Comparison of ENCODE assay signal across 20 cellular contexts in the genomic region with DNA sequence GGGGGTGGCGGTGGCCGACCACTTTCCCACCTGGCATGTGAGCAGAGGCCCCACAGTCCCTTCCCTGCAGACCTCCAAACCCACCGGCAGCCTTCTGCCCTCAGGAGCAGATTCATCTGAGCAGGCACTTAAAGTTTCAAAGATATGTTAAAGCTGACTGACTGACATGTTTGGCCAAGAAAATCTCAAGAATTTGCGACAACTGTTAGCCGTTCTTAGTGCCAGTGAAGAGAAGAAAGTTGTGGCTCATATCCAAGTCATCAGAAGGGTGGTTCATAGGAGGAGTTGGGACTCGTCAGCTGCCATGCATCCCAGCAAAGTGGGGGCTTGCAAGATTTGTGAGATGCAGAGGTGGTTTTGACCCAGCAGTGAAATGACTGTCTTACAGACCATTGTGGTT. TPM values are rescaled to one million over a fixed set of nuclear protein-coding genes. Genes with fewer than 3 reads are reported as not detected.
DNase-seq lines count a peak whose midpoint lies in the region; ATAC-seq, FAIRE-seq and TF ChIP-seq lines count a peak whose summit lies in the region.
"Had no signal": no experiment of that assay in that cellular context is flagged by ENCODE, and none has a peak within 500 bp of the region (broad histone marks: within the 10 kb centered on the region; RNA-seq: fewer than 3 reads in every experiment).

No MANE protein-coding gene starts in this region.

- H3K27me3 Mint-ChIP-seq in GM23338 (ENCODE audit: insufficient read depth, low read depth, poor library complexity), result peaks cover 4% of the 10 kb centered on the region
- H3K27me3 Mint-ChIP-seq: activated CD8-positive, alpha-beta T cell treated with anti-CD3 and anti-CD28 coated beads for 36 hours; activated naive CD4-positive, alpha-beta T cell treated with anti-CD3 and anti-CD28 coated beads, Interleukin-2, amount 10 ng/mL, durations not matched to agents 7 days and 5 days had no signal

- H3K4me3 Mint-ChIP-seq in GM23338, result no peak overlapping the region
- H3K4me3 Mint-ChIP-seq: activated CD8-positive, alpha-beta T cell treated with anti-CD3 and anti-CD28 coated beads for 36 hours; activated naive CD4-positive, alpha-beta T cell treated with anti-CD3 and anti-CD28 coated beads, Interleukin-2, amount 10 ng/mL, durations not matched to agents 7 days and 5 days; activated T-cell treated with anti-CD3 and anti-CD28 coated beads, Interleukin-2, amount 50 U/mL, for 72 hours had no signal

- intact Hi-C loops in IMR-90 (cut with micrococcal nuclease), result no loop called here

- H3K4me3 ChIP-seq in ACC112 (ENCODE audit: low read depth, low read length), result no peak overlapping the region
- no peak overlapping the region for H3K4me3 ChIP-seq in IMR-90 (ENCODE audit: insufficient read depth, low read depth, low read length)
- no peak overlapping the region for H3K4me3 ChIP-seq in bronchial epithelial cell (ENCODE audit: low read depth, low read length)
- no peak overlapping the region for H3K4me3 ChIP-seq in mesenchymal stem cell (ENCODE audit: insufficient read depth in 1 of 2, low read depth in 1 of 2, low read length in 2 of 2)
- H3K4me3 ChIP-seq in GM23338, result no peak overlapping the region
- H3K4me3 ChIP-seq: upper lobe of right lung had no signal

- H4K91ac ChIP-seq in IMR-90 (ENCODE audit: insufficient read depth, low read depth, low read length), result no peak overlapping the region
- no peak overlapping the region for H4K91ac ChIP-seq in mesenchymal stem cell (ENCODE audit: low read length)

- H3K9me1 ChIP-seq in IMR-90 (ENCODE audit: insufficient read depth, low read length), result peaks cover 13% of the 10 kb centered on the region

- H3K9me3 ChIP-seq in IMR-90 (ENCODE audit: control insufficient read depth, insufficient read depth, low read length) (no peaks in the 10 kb centered on the region), mesenchymal stem cell (ENCODE audit: control insufficient read depth, low read length) (no peaks in the 10 kb centered on the region)
- H3K9me3 ChIP-seq: upper lobe of right lung had no signal

- H3K9ac ChIP-seq in IMR-90 (ENCODE audit: low read depth, low read length), result no peak overlapping the region
- H3K9ac ChIP-seq in mesenchymal stem cell (ENCODE audit: low read length), result no peak overlapping the region
- H3K9ac ChIP-seq: KMS-11, parathyroid adenoma had no signal

- no peak for TF ChIP-seq POLR2A in IMR-90 (IDR thresholded peaks at IDR 0.05; ENCODE audit: low read depth, low read length)

- peak overlapping the region in 1 of 2 experiments; percentile 24; a peak in 1 of 4 replicates for H4K8ac ChIP-seq in IMR-90 (ENCODE audit: low read depth in 2 of 2, low read length in 2 of 2)
- no peak overlapping the region for H4K8ac ChIP-seq in mesenchymal stem cell (ENCODE audit: low read length)

- 100% methylated on average over 1 of the region's 6 CpGs; no CpG with 5 or more reads in 1 of the 2 experiments for WGBS in IMR-90 (ENCODE audit: extremely low coverage in 2 of 2, insufficient read length in 1 of 2), 2 experiments
- 94% methylated on average over 6 of the region's 6 CpGs for WGBS in mesenchymal stem cell

- H3K4me2 ChIP-seq in IMR-90 (ENCODE audit: low read depth, low read length), result no peak overlapping the region
- no peak overlapping the region for H3K4me2 ChIP-seq in mesenchymal stem cell (ENCODE audit: low read length, poor library complexity, severe bottlenecking)
- no peak overlapping the region for H3K4me2 ChIP-seq in GM23338
- H3K4me2 ChIP-seq: KMS-11 had no signal

- no peak for TF ChIP-seq RAD21 in IMR-90 (IDR thresholded peaks at IDR 0.05; ENCODE audit: low read length)

- peaks cover 9% of the 10 kb centered on the region; the same call in 2 of the 3 replicates for H3K4me1 Mint-ChIP-seq in GM23338

- H2BK15ac ChIP-seq in IMR-90 (ENCODE audit: low read depth, low read length) (0 out of 3 replicates have a peak overlapping the region, but pooled peaks have one; percentile 14), mesenchymal stem cell (ENCODE audit: low read depth, poor library complexity, severe bottlenecking) (no peak overlapping the region)

- no peak for ATAC-seq in IMR-90 (ENCODE audit: low read depth)
- no peak for ATAC-seq in GM23338
- no peak for ATAC-seq in GM18511 (IDR thresholded peaks at IDR 0.05; ENCODE audit: unreplicated experiment)
- ATAC-seq: activated CD8-positive, alpha-beta T cell treated with anti-CD3 and anti-CD28 coated beads for 36 hours; activated T-cell treated with anti-CD3 and anti-CD28 coated beads, Interleukin-2, amount 50 U/mL, for 72 hours; sciatic nerve; upper lobe of right lung had no signal

- in situ Hi-C loops in IMR-90 (cut with MboI; ENCODE audit: low sequenced_read_pairs), result loop anchor here (25.0 kb wide), 1 partner anchor 609 kb away; no protein-coding TSS in a partner anchor

- no peak for FAIRE-seq in bronchial epithelial cell (lab: Jason Lieb, UNC)

- TF ChIP-seq CTCF in IMR-90 (conservative IDR thresholded peaks at IDR 0.05; ENCODE audit: low read depth, low read length), result no peak
- TF ChIP-seq CTCF in bronchial epithelial cell (IDR thresholded peaks at IDR 0.05; ENCODE audit: insufficient read depth, low read length, severe bottlenecking), result no peak
- no peak for TF ChIP-seq CTCF in GM23338 (conservative IDR thresholded peaks at IDR 0.05; ENCODE audit: low read depth in 2 of 2)

- H4K20me1 ChIP-seq in IMR-90 (ENCODE audit: insufficient read depth, low read length), result peaks cover 2% of the 10 kb centered on the region; the same call in 1 of the 2 replicates
- no peaks in the 10 kb centered on the region for H4K20me1 ChIP-seq in GM23338 (replicated peaks; ENCODE audit: insufficient read depth)

- peaks cover 28% of the 10 kb centered on the region for H3K4me1 ChIP-seq in ACC112 (ENCODE audit: control insufficient read depth, insufficient read depth, low read length, unreplicated experiment)
- H3K4me1 ChIP-seq in IMR-90 (ENCODE audit: control insufficient read depth, insufficient read depth, low read length), result peaks cover 14% of the 10 kb centered on the region
- peaks cover 23% of the 10 kb centered on the region for H3K4me1 ChIP-seq in mesenchymal stem cell (ENCODE audit: control insufficient read depth, insufficient read depth, low read depth, low read length)
- no peaks in the 10 kb centered on the region; the same call in 1 of the 2 replicates for H3K4me1 ChIP-seq in GM23338 (ENCODE audit: insufficient read depth)
- H3K4me1 ChIP-seq: parathyroid adenoma had no signal

- H3K79me1 ChIP-seq in IMR-90 (ENCODE audit: low read depth in 1 of 2, low read length in 2 of 2) (peaks cover 43 to 82% of the 10 kb centered on the region in 2 experiments), mesenchymal stem cell (replicated peaks; ENCODE audit: low read length, poor library complexity, severe bottlenecking) (peaks cover 37% of the 10 kb centered on the region)

- no peaks in the 10 kb centered on the region for H3K9me2 ChIP-seq in GM23338 (ENCODE audit: insufficient read depth)

- H4K5ac ChIP-seq in IMR-90 (ENCODE audit: low read depth, low read length), result no peak overlapping the region

- no peaks in the 10 kb centered on the region; the same call in 2 of the 3 replicates for H3K36me3 Mint-ChIP-seq in GM23338 (ENCODE audit: low read depth)

- H3F3A ChIP-seq in GM23338 (replicated peaks; ENCODE audit: low read depth), result no peaks in the 10 kb centered on the region

- H2BK20ac ChIP-seq in IMR-90 (ENCODE audit: low read depth, low read length), result no peak overlapping the region

- H3K23ac ChIP-seq in IMR-90 (ENCODE audit: low read depth, low read length) (no peak overlapping the region), mesenchymal stem cell (ENCODE audit: low read length in 2 of 2) (no peak overlapping the region)

- H3K4ac ChIP-seq in IMR-90 (ENCODE audit: low read depth, low read length) (0 out of 2 replicates have a peak overlapping the region, but pooled peaks have one; percentile 2), mesenchymal stem cell (ENCODE audit: low read depth in 1 of 2, low read length in 2 of 2) (no peak overlapping the region)

- POLR2A ChIA-PET in IMR-90 (lab: Charles Lee; ENCODE audit: unreplicated experiment), result no interaction called here

- peaks cover 91% of the 10 kb centered on the region for H3K79me2 ChIP-seq in ACC112 (ENCODE audit: control insufficient read depth, insufficient read depth, low read length, unreplicated experiment)
- H3K79me2 ChIP-seq in GM23338 (replicated peaks; ENCODE audit: insufficient read depth), result no peaks in the 10 kb centered on the region
- H3K79me2 ChIP-seq: parathyroid adenoma had no signal

- no peak overlapping the region for H3K56ac ChIP-seq in IMR-90 (ENCODE audit: extremely low read depth, insufficient read depth, low read length)

- DNase-seq in IMR-90 (no peak), bronchial epithelial cell (ENCODE audit: low read depth) (peak; percentile 70), mesenchymal stem cell (no peak), COR-L47 (lab: John Stamatoyannopoulos, UW) (no peak), GM23338 (ENCODE audit: low spot score) (no peak)
- DNase-seq: activated CD8-positive, alpha-beta T cell treated with anti-CD3 and anti-CD28 coated beads for 36 hours; activated naive CD4-positive, alpha-beta T cell treated with anti-CD3 and anti-CD28 coated beads, Interleukin-2, amount 10 ng/mL, durations not matched to agents 7 days and 5 days; activated T-cell treated with anti-CD3 and anti-CD28 coated beads, Interleukin-2, amount 50 U/mL, for 72 hours; amygdala; DMS 273 treated with DMSO at 0.1 percent for 48 hours; NCI-H1694 treated with DMSO at 0.1 percent for 48 hours; NCI-H69; T-helper 9 cell; upper lobe of right lung had no signal

- dilution Hi-C loops in IMR-90 (cut with HindIII; ENCODE audit: low sequenced_read_pairs, unreplicated experiment), result no loop called here

- peak overlapping the region; percentile 96 for H3K27ac ChIP-seq in ACC112 (ENCODE audit: low read depth, low read length)
- no peak overlapping the region for H3K27ac ChIP-seq in IMR-90 (ENCODE audit: insufficient read depth, low read length)
- H3K27ac ChIP-seq in mesenchymal stem cell (ENCODE audit: low read length, poor library complexity, severe bottlenecking), result no peak overlapping the region
- no peak overlapping the region for H3K27ac ChIP-seq in GM23338 (ENCODE audit: low read depth)
- H3K27ac ChIP-seq: KMS-11, parathyroid adenoma had no signal

- peak overlapping the region; percentile 96 for H2BK5ac ChIP-seq in IMR-90 (ENCODE audit: low read depth, low read length, poor library complexity, severe bottlenecking)
- H2BK5ac ChIP-seq in mesenchymal stem cell (ENCODE audit: low read depth, low read length, poor library complexity, severe bottlenecking), result no peak overlapping the region

- H3K14ac ChIP-seq in IMR-90 (replicated peaks; ENCODE audit: low read depth, low read length), result peak overlapping the region; percentile 23; the same call in 1 of the 2 replicates
- H3K14ac ChIP-seq in mesenchymal stem cell (ENCODE audit: low read length in 2 of 2), result no peak overlapping the region

- H3K9me3 Mint-ChIP-seq in GM23338, result no peaks in the 10 kb centered on the region
- H3K9me3 Mint-ChIP-seq: activated CD8-positive, alpha-beta T cell treated with anti-CD3 and anti-CD28 coated beads for 36 hours; activated T-cell treated with anti-CD3 and anti-CD28 coated beads, Interleukin-2, amount 50 U/mL, for 72 hours; nephron had no signal

- H2BK120ac ChIP-seq in IMR-90 (ENCODE audit: low read depth, low read length), result peak overlapping the region; percentile 7; the same call in 1 of the 2 replicates
- no peak overlapping the region for H2BK120ac ChIP-seq in mesenchymal stem cell (ENCODE audit: low read depth, low read length)

- H2BK12ac ChIP-seq in mesenchymal stem cell (ENCODE audit: low read length in 2 of 2), result peak overlapping the region in 1 of 2 experiments; percentile 18

- H3K27ac Mint-ChIP-seq in GM23338, result no peak overlapping the region
- H3K27ac Mint-ChIP-seq: activated CD8-positive, alpha-beta T cell treated with anti-CD3 and anti-CD28 coated beads for 36 hours; activated naive CD4-positive, alpha-beta T cell treated with anti-CD3 and anti-CD28 coated beads, Interleukin-2, amount 10 ng/mL, durations not matched to agents 7 days and 5 days; activated T-cell treated with anti-CD3 and anti-CD28 coated beads, Interleukin-2, amount 50 U/mL, for 72 hours; nephron had no signal

- CTCF ChIA-PET in IMR-90 (lab: Yijun Ruan, JAX), result no interaction called here

- H2AK5ac ChIP-seq in IMR-90 (ENCODE audit: low read depth, low read length) (peak overlapping the region; percentile 24; the same call in 1 of the 2 replicates), mesenchymal stem cell (ENCODE audit: low read length, severe bottlenecking) (peak overlapping the region; percentile 88)

- no peak overlapping the region for H2AK9ac ChIP-seq in IMR-90 (replicated peaks; ENCODE audit: low read depth, low read length, poor library complexity)

- no TSS peak for BruUV-seq in IMR-90 (replicated peaks; lab: Mats Ljungman, UMichigan)

- H3K27me3 ChIP-seq in ACC112 (ENCODE audit: insufficient read depth, low read length) (no peaks in the 10 kb centered on the region), IMR-90 (ENCODE audit: control insufficient read depth, insufficient read depth, low read length) (no peaks in the 10 kb centered on the region), bronchial epithelial cell (ENCODE audit: control insufficient read depth, insufficient read depth, low read length) (no peaks in the 10 kb centered on the region), mesenchymal stem cell (ENCODE audit: control insufficient read depth in 1 of 2, insufficient read depth in 1 of 2, low read length in 2 of 2) (no peaks in the 10 kb centered on the region), GM23338 (ENCODE audit: insufficient read depth) (no peaks in the 10 kb centered on the region)
- H3K27me3 ChIP-seq: upper lobe of right lung had no signal

- H2AFZ ChIP-seq in ACC112 (ENCODE audit: low read length, unreplicated experiment) (no peak overlapping the region), IMR-90 (replicated peaks; ENCODE audit: low read length, poor library complexity) (no peak overlapping the region), mesenchymal stem cell (ENCODE audit: low read depth, low read length) (no peak overlapping the region), GM23338 (no peak overlapping the region)
- H2AFZ ChIP-seq: parathyroid adenoma had no signal

- H3K36me3 ChIP-seq in ACC112 (ENCODE audit: insufficient read depth, low read length) (peaks cover 46% of the 10 kb centered on the region), IMR-90 (ENCODE audit: control insufficient read depth, insufficient read depth, low read length) (peaks cover 20% of the 10 kb centered on the region), bronchial epithelial cell (ENCODE audit: control insufficient read depth, insufficient read depth, low read length) (peaks cover 1% of the 10 kb centered on the region), mesenchymal stem cell (ENCODE audit: control insufficient read depth in 1 of 2, insufficient read depth in 2 of 2, low read depth in 1 of 2, low read length in 2 of 2) (peaks cover 18 to 53% of the 10 kb centered on the region in 2 experiments), GM23338 (ENCODE audit: insufficient read depth) (no peaks in the 10 kb centered on the region)

- H3K18ac ChIP-seq in IMR-90 (ENCODE audit: low read depth, low read length) (no peak overlapping the region), mesenchymal stem cell (ENCODE audit: low read depth in 1 of 2, low read length in 2 of 2) (no peak overlapping the region)

RNA-seq across cellular contexts. Expression of a gene that starts 27.2 kb away (rescaled TPM):
- 14.5 and 20.0 TPM in 2 replicates for total RNA-seq in IMR-90 (2012; rRNA removed)
- 27.5 and 35.7 TPM in 2 replicates for polyA plus RNA-seq in IMR-90 (2012; rRNA removed)
- polyA plus RNA-seq in IMR-90 (2012; cell fraction: cytosol; rRNA removed), result 10.7 and 23.4 TPM in 2 replicates
- 9.2 and 14.8 TPM in 2 replicates for polyA plus RNA-seq in IMR-90 (2012; cell fraction: nucleus; rRNA removed; ENCODE audit: low replicate concordance)
- total RNA-seq in bronchial epithelial cell, result 4.2 and 5.3 TPM in 2 replicates
- 62.4 TPM for polyA plus RNA-seq in mesenchymal stem cell (2013, experiment 1 of 2)
- polyA plus RNA-seq in mesenchymal stem cell (2013, experiment 2 of 2), result 63.9 TPM
- total RNA-seq in GM23338 (2014; rRNA removed; shearing (Covaris generic)), result 8.3 and 12.1 TPM in 2 replicates
- polyA plus RNA-seq in GM23338 (2016; fragmentation: Nextera tagmentation; extraction: Ambion mirVana), result 5.5 and 6.5 TPM in 2 replicates
